ENCODE assay signal across 15 cellular contexts in genomic region chr5:100787648-100788047, GRCh38.
DNase-seq lines count a peak whose midpoint lies in the region; ATAC-seq, FAIRE-seq and TF ChIP-seq lines count a peak whose summit lies in the region.
"Had no signal": no experiment of that assay in that cellular context is flagged by ENCODE, and none has a peak within 500 bp of the region (broad histone marks: within the 10 kb centered on the region; RNA-seq: fewer than 3 reads in every experiment).

No MANE protein-coding gene starts in this region.

- no peaks in the 10 kb centered on the region for H3K9me3 ChIP-seq in A549
- no peaks in the 10 kb centered on the region for H3K9me3 ChIP-seq in stomach
- no peaks in the 10 kb centered on the region for H3K9me3 ChIP-seq in breast epithelium
- H3K9me3 ChIP-seq: tibial nerve had no signal

- DNase-seq in A549 (ENCODE audit: low read depth in 1 of 2, low spot score in 1 of 2) (no peak), stomach (no peak), breast epithelium (ENCODE audit: low spot score in 2 of 2) (no peak), dorsolateral prefrontal cortex (no peak), GM13977 (ENCODE audit: low spot score) (no peak)
- DNase-seq: DND-41, Right ventricle myocardium superior had no signal

- H3K36me3 ChIP-seq in stomach (no peaks in the 10 kb centered on the region), breast epithelium (no peaks in the 10 kb centered on the region)
- H3K36me3 ChIP-seq: cardiac muscle cell, tibial nerve had no signal

- intact Hi-C loops in stomach (cut with DNase I; ENCODE audit: low total_unique reads) (no loop called here), breast epithelium (cut with DNase I; ENCODE audit: low total_unique reads) (no loop called here), dorsolateral prefrontal cortex (cut with DNase I) (no loop called here)

- H3K27me3 ChIP-seq in stomach (no peaks in the 10 kb centered on the region), breast epithelium (no peaks in the 10 kb centered on the region), dorsolateral prefrontal cortex (no peaks in the 10 kb centered on the region)
- H3K27me3 ChIP-seq: cardiac muscle cell, tibial nerve had no signal

- CTCF ChIA-PET in A549 (lab: Yijun Ruan, JAX): no interaction called here

- FAIRE-seq in A549 (lab: Jason Lieb, UNC): no peak
- FAIRE-seq: A204.1 had no signal

- TF ChIP-seq POLR2A in A549 (IDR thresholded peaks at IDR 0.05; ENCODE audit: low read length): no peak
- no peak for TF ChIP-seq POLR2A in stomach (IDR thresholded peaks at IDR 0.05)
- no peak for TF ChIP-seq POLR2A in breast epithelium (IDR thresholded peaks at IDR 0.05)

- TF ChIP-seq EP300 in A549 (IDR thresholded peaks at IDR 0.05): no peak
- no peak for TF ChIP-seq EP300 in stomach (IDR thresholded peaks at IDR 0.05)

- TF ChIP-seq CTCF in A549 (IDR thresholded peaks at IDR 0.05): no peak
- TF ChIP-seq CTCF in stomach (IDR thresholded peaks at IDR 0.05): no peak
- no peak for TF ChIP-seq CTCF in breast epithelium (IDR thresholded peaks at IDR 0.05)
- TF ChIP-seq CTCF in dorsolateral prefrontal cortex (IDR thresholded peaks at IDR 0.05 in 54 of 56, conservative IDR thresholded peaks at IDR 0.05 in 2 of 56; ENCODE audit: low read depth in 1 of 56, partially characterized antibody in 56 of 56): no peak
- no peak for TF ChIP-seq CTCF in GM13977 (IDR thresholded peaks at IDR 0.05; ENCODE audit: extremely low read depth, insufficient read depth, missing control alignments)

- H3K4me2 ChIP-seq in A549: no peak overlapping the region

- H3K27ac ChIP-seq in A549 (no peak overlapping the region), stomach (no peak overlapping the region), breast epithelium (no peak overlapping the region), dorsolateral prefrontal cortex (no peak overlapping the region)
- H3K27ac ChIP-seq: cardiac muscle cell, tibial nerve had no signal

- no peak overlapping the region for H3K4me3 ChIP-seq in A549
- no peak overlapping the region for H3K4me3 ChIP-seq in stomach
- no peak overlapping the region for H3K4me3 ChIP-seq in breast epithelium
- no peak overlapping the region for H3K4me3 ChIP-seq in dorsolateral prefrontal cortex
- H3K4me3 ChIP-seq: cardiac muscle cell, tibial nerve had no signal

- ATAC-seq in A549 (no peak), GM19324 (IDR thresholded peaks at IDR 0.05; ENCODE audit: low FRiP score, unreplicated experiment) (peak; percentile 53), HG02623 (IDR thresholded peaks at IDR 0.05; ENCODE audit: unreplicated experiment) (peak; percentile 72), HG03342 (IDR thresholded peaks at IDR 0.05; ENCODE audit: unreplicated experiment) (peak; percentile 73)
- ATAC-seq: activated T-helper 17 cell treated with anti-CD3 and anti-CD28 coated beads, Interleukin-2, amount 50 U/mL, for 72 hours; esophagus mucosa had no signal

- H3K4me1 ChIP-seq in A549 (peaks cover 26% of the 10 kb centered on the region), stomach (no peaks in the 10 kb centered on the region), breast epithelium (no peaks in the 10 kb centered on the region)

- in situ Hi-C loops in GM13977 (cut with MboI; ENCODE audit: low pct_unique_long_range_greater_than_20kb, low sequenced_read_pairs, unreplicated experiment): no loop called here

- no peak for TF ChIP-seq RAD21 in A549 (conservative IDR thresholded peaks at IDR 0.05 in 1 of 2, IDR thresholded peaks at IDR 0.05 in 1 of 2)

- POLR2A ChIA-PET in A549 (lab: Yijun Ruan, JAX): no interaction called here

- WGBS in A549 (ENCODE audit: missing lambda C conversion rate): 95% methylated on average over 2 of the region's 2 CpGs
- WGBS in stomach, 5 donors: 90 to 97% (median 96%) methylated on average over 2 of the region's 2 CpGs

TF ChIP-seq in A549, 52 proteins besides CTCF, POLR2A, EP300 and RAD21:
- TF ChIP-seq RNF2 (IDR thresholded peaks at IDR 0.05; ENCODE audit: borderline replicate concordance, low read depth): no peak
- TF ChIP-seq MAFK (IDR thresholded peaks at IDR 0.05; ENCODE audit: partially characterized antibody): peak; percentile 25
TF ChIP-seq in A549: peak in this region for 1.

Comparison
In these comparisons a context has a peak if more than half of its experiments do, and no peak if none do; other contexts are left out.
1. ATAC-seq: peak in GM19324 (single experiment), HG02623 (single experiment) and HG03342 (single experiment); none in A549 (0 of 2).